Comparison of ENCODE assay signal across 15 cellular contexts in the genomic region with DNA sequence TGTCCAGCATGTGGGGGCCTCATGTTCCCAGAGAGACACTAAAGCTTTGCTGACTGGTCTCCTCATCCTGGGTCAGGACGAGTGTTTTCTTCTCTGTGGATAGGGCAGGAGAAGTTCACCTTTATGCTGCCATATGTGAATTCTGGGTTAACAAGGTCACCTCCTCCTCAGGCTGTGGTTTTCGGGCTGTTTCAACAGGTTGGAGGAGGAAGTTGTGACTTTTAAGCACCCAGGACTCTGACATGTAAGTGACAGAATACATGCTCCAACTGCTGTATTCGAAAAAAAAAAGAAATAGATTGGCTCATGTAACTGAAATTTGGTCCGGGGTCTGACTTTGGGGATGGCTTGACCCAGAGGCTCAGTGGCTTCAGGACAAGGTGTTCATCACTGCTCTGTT. TPM values are rescaled to one million over a fixed set of nuclear protein-coding genes. Genes with fewer than 3 reads are reported as not detected.
A peak's percentile ranks its signal among the peaks of the same experiment; 100 is the strongest.
DNase-seq lines count a peak whose midpoint lies in the region; ATAC-seq and TF ChIP-seq lines count a peak whose summit lies in the region.
"Had no signal": no experiment of that assay in that cellular context is flagged by ENCODE, and none has a peak within 500 bp of the region (broad histone marks: within the 10 kb centered on the region; RNA-seq: fewer than 3 reads in every experiment).

No MANE protein-coding gene starts in this region.

- intact Hi-C loops in CD8-positive, alpha-beta T cell (cut with DNase I, micrococcal nuclease), result loop anchor here in 1 of 2 experiments (1.0 kb wide), 2 partner anchors 80 to 138 kb away; no protein-coding TSS in a partner anchor

- H3K4me2 ChIP-seq in osteoblast (ENCODE audit: insufficient read depth, low read length), result no peak overlapping the region

- peak overlapping the region; percentile 73 for H3K4me3 Mint-ChIP-seq in CD8-positive, alpha-beta T cell
- peak overlapping the region; percentile 62 for H3K4me3 Mint-ChIP-seq in T-helper 2 cell treated with Interferon-gamma antibody and Interleukin-4, amounts not matched to agents 5 μg/mL and 100 μg/mL, for 36 hours
- no peak overlapping the region for H3K4me3 Mint-ChIP-seq in memory B cell

- no peak overlapping the region for H3K27ac Mint-ChIP-seq in CD8-positive, alpha-beta T cell
- H3K27ac Mint-ChIP-seq in T-helper 2 cell treated with Interferon-gamma antibody and Interleukin-4, amounts not matched to agents 5 μg/mL and 100 μg/mL, for 36 hours, result peak overlapping the region; percentile 72
- peak overlapping the region; percentile 65 for H3K27ac Mint-ChIP-seq in memory B cell

- H3K9me3 ChIP-seq in CD8-positive, alpha-beta T cell (ENCODE audit: low read length), result no peaks in the 10 kb centered on the region
- no peaks in the 10 kb centered on the region for H3K9me3 ChIP-seq in osteoblast (ENCODE audit: low read depth, low read length)
- H3K9me3 ChIP-seq: SJSA1 had no signal

- no peaks in the 10 kb centered on the region for H3K36me3 ChIP-seq in CD8-positive, alpha-beta T cell (ENCODE audit: insufficient read depth, low read length)
- H3K36me3 ChIP-seq in osteoblast (ENCODE audit: insufficient read depth, low read length), result no peaks in the 10 kb centered on the region
- H3K36me3 ChIP-seq: SJSA1 had no signal

- H3K36me3 Mint-ChIP-seq in CD8-positive, alpha-beta T cell, result peaks cover 7% of the 10 kb centered on the region
- no peaks in the 10 kb centered on the region for H3K36me3 Mint-ChIP-seq in T-helper 2 cell treated with Interferon-gamma antibody and Interleukin-4, amounts not matched to agents 5 μg/mL and 100 μg/mL, for 36 hours (ENCODE audit: low read depth)
- H3K36me3 Mint-ChIP-seq in memory B cell, result no peaks in the 10 kb centered on the region

- no peak for ATAC-seq in CD8-positive, alpha-beta T cell
- peak; percentile 36 for ATAC-seq in memory B cell (ENCODE audit: low read depth)
- no peak for ATAC-seq in HG03469 (IDR thresholded peaks at IDR 0.05; ENCODE audit: unreplicated experiment)

- peaks cover 40% of the 10 kb centered on the region for H3K4me1 ChIP-seq in CD8-positive, alpha-beta T cell (ENCODE audit: insufficient read depth, low read length)
- H3K4me1 ChIP-seq in osteoblast (ENCODE audit: insufficient read depth, low read length), result no peaks in the 10 kb centered on the region
- H3K4me1 ChIP-seq: SJSA1 had no signal

- no peak overlapping the region for H3K4me3 ChIP-seq in CD8-positive, alpha-beta T cell (ENCODE audit: low read depth, low read length)
- H3K4me3 ChIP-seq in osteoblast (ENCODE audit: insufficient read depth, low read length), result no peak overlapping the region
- H3K4me3 ChIP-seq: lung, SJSA1 had no signal

- DNase-seq in AML-193 (lab: John Stamatoyannopoulos, UW) (peak; percentile 6 to 21), memory B cell (ENCODE audit: low spot score in 2 of 2) (no peak), osteoblast (ENCODE audit: insufficient read length, low spot score, missing footprints) (no peak), iPS-NIHi11 (ENCODE audit: low spot score) (no peak)
- DNase-seq in CD8-positive, alpha-beta T cell, result no peak
- DNase-seq in T-helper 2 cell treated with Interferon-gamma antibody and Interleukin-4, amounts not matched to agents 5 μg/mL and 100 μg/mL, for 36 hours (ENCODE audit: low spot score), result no peak
- no peak for DNase-seq in stimulated activated CD4-positive, alpha-beta T cell treated with anti-CD3 and anti-CD28 coated beads, Interleukin-2, amount 100 ng/mL, for 24 hours
- DNase-seq: IMR-90, NCI-H1105 treated with DMSO at 0.1 percent for 48 hours had no signal

- peaks cover 43% of the 10 kb centered on the region for H3K4me1 Mint-ChIP-seq in CD8-positive, alpha-beta T cell (ENCODE audit: low read depth)
- H3K4me1 Mint-ChIP-seq in T-helper 2 cell treated with Interferon-gamma antibody and Interleukin-4, amounts not matched to agents 5 μg/mL and 100 μg/mL, for 36 hours (ENCODE audit: low read depth), result peaks cover 21% of the 10 kb centered on the region
- H3K4me1 Mint-ChIP-seq in memory B cell, result peaks cover 12% of the 10 kb centered on the region

- H3K27me3 Mint-ChIP-seq in CD8-positive, alpha-beta T cell (ENCODE audit: low read depth), result no peaks in the 10 kb centered on the region
- no peaks in the 10 kb centered on the region for H3K27me3 Mint-ChIP-seq in T-helper 2 cell treated with Interferon-gamma antibody and Interleukin-4, amounts not matched to agents 5 μg/mL and 100 μg/mL, for 36 hours (ENCODE audit: low read depth)
- peaks cover 3% of the 10 kb centered on the region for H3K27me3 Mint-ChIP-seq in memory B cell

- H3K9me3 Mint-ChIP-seq in CD8-positive, alpha-beta T cell, result no peaks in the 10 kb centered on the region
- H3K9me3 Mint-ChIP-seq in T-helper 2 cell treated with Interferon-gamma antibody and Interleukin-4, amounts not matched to agents 5 μg/mL and 100 μg/mL, for 36 hours, result no peaks in the 10 kb centered on the region
- H3K9me3 Mint-ChIP-seq in memory B cell, result no peaks in the 10 kb centered on the region

- CTCF ChIA-PET in CD8-positive, alpha-beta T cell (lab: Charles Lee), result interaction anchor here (1.0 to 2.1 kb wide), 13 partner anchors 12 to 416 kb away, joined by 3 to 8 read pairs (median 4); no protein-coding TSS in a partner anchor

- no peaks in the 10 kb centered on the region for H3K27me3 ChIP-seq in CD8-positive, alpha-beta T cell (ENCODE audit: insufficient read depth, low read length)
- H3K27me3 ChIP-seq in osteoblast (ENCODE audit: insufficient read depth, low read length), result no peaks in the 10 kb centered on the region
- H3K27me3 ChIP-seq: SJSA1 had no signal

- H2AFZ ChIP-seq in osteoblast (ENCODE audit: low read length), result no peak overlapping the region

- no peaks in the 10 kb centered on the region for H3K79me2 ChIP-seq in osteoblast (ENCODE audit: insufficient read depth, low read length)

- H3K27ac ChIP-seq in CD8-positive, alpha-beta T cell (ENCODE audit: low read depth, low read length), result no peak overlapping the region
- H3K27ac ChIP-seq in osteoblast (ENCODE audit: low read depth, low read length), result no peak overlapping the region
- H3K27ac ChIP-seq: SJSA1 had no signal

- TF ChIP-seq CTCF in CD8-positive, alpha-beta T cell (IDR thresholded peaks at IDR 0.05), result no peak
- TF ChIP-seq CTCF in osteoblast (IDR thresholded peaks at IDR 0.05; ENCODE audit: extremely low read depth, low read depth, low read length), result no peak

- no peaks in the 10 kb centered on the region for H4K20me1 ChIP-seq in osteoblast (ENCODE audit: insufficient read depth, low read length)

- POLR2A ChIA-PET in CD8-positive, alpha-beta T cell (lab: Charles Lee), result interaction anchor here (0.6 kb wide), 1 partner anchor 412 kb away, joined by 4 read pairs; no protein-coding TSS in a partner anchor

RNA-seq across cellular contexts. Expression of a gene that starts 54.2 kb away (rescaled TPM):
- 10 to 100 TPM; 18.6 to 20.1 TPM for total RNA-seq in CD8-positive, alpha-beta T cell
- not detected in 2 replicates for total RNA-seq in osteoblast
- total RNA-seq: chondrocyte, Daoy, H7, IMR-90, SJSA1 had no signal

Comparison
In these comparisons a context has a peak if more than half of its experiments do, and no peak if none do; other contexts are left out.
1. DNase-seq: peak in AML-193 (2 of 2); none in CD8-positive, alpha-beta T cell (0 of 7), T-helper 2 cell treated with Interferon-gamma antibody and Interleukin-4, amounts not matched to agents 5 μg/mL and 100 μg/mL, for 36 hours (single experiment), memory B cell (0 of 2), stimulated activated CD4-positive, alpha-beta T cell treated with anti-CD3 and anti-CD28 coated beads, Interleukin-2, amount 100 ng/mL, for 24 hours (0 of 2), osteoblast (single experiment) and iPS-NIHi11 (single experiment).
2. RNA of a gene that starts 54.2 kb away (total RNA-seq): 18.6 to 20.1 TPM in CD8-positive, alpha-beta T cell; not detected in osteoblast; every median in the first group is over 10 times any median in the second.